In genomic region chr17:27544350-27545131, GRCh38 we compare ENCODE assay signal across 8 cellular contexts.
A peak's percentile ranks its signal among the peaks of the same experiment; 100 is the strongest.
DNase-seq lines count a peak whose midpoint lies in the region; ATAC-seq and TF ChIP-seq lines count a peak whose summit lies in the region.

No MANE protein-coding gene starts in this region.

- 67 to 69% methylated on average over 10 of the region's 10 CpGs for whole genome bisulfite sequencing in lower leg skin, 2 donors

- intact Hi-C loops in lower leg skin (cut with DNase I; ENCODE audit: low total_unique reads) = no loop called here

- in situ Hi-C loops in KBM-7 (cut with MboI; ENCODE audit: low pct_unique_long_range_greater_than_20kb, low sequenced_read_pairs) = no loop called here

- DNase-seq in GM12864 (ENCODE audit: low read depth) = peak; percentile 92
- DNase-seq in KBM-7 = peak; percentile 96
- DNase-seq in activated CD8-positive, alpha-beta memory T cell treated with anti-CD3 and anti-CD28 coated beads, Interleukin-2, amount 50 U/mL, for 24 hours (ENCODE audit: extremely low read depth) = peak; percentile 56
- peak; percentile 78 to 80 for DNase-seq in stimulated activated CD4-positive, alpha-beta T cell treated with anti-CD3 and anti-CD28 coated beads, Interleukin-15, amount 100 ng/mL, for 48 hours (ENCODE audit: low read depth in 2 of 2)
- DNase-seq in NCI-H2196 (lab: John Stamatoyannopoulos, UW; ENCODE audit: unreplicated experiment) = no peak
- DNase-seq in hepatic stellate cell (ENCODE audit: low spot score) = no peak
- no peak for DNase-seq in lower leg skin (ENCODE audit: low spot score in 2 of 2)

- TF ChIP-seq CTCF in GM12864 (IDR thresholded peaks at IDR 0.05; ENCODE audit: low read depth, low read length, missing control alignments) = peak; percentile 40
- TF ChIP-seq CTCF in lower leg skin (IDR thresholded peaks at IDR 0.05) = no peak

- peak; percentile 92 for ATAC-seq in GM21528 (IDR thresholded peaks at IDR 0.05; ENCODE audit: low FRiP score, unreplicated experiment)

- TF ChIP-seq POLR2A in lower leg skin (IDR thresholded peaks at IDR 0.05) = no peak

- no peak overlapping the region for H3K4me3 ChIP-seq in GM12864 (ENCODE audit: low read depth, low read length)
- H3K4me3 ChIP-seq in lower leg skin (ENCODE audit: low read depth, poor library complexity, severe bottlenecking) = no peak overlapping the region

Comparison
In these comparisons a context has a peak if more than half of its experiments do, and no peak if none do; other contexts are left out.
1. DNase-seq: peak in GM12864 (single experiment), KBM-7 (single experiment), activated CD8-positive, alpha-beta memory T cell treated with anti-CD3 and anti-CD28 coated beads, Interleukin-2, amount 50 U/mL, for 24 hours (single experiment) and stimulated activated CD4-positive, alpha-beta T cell treated with anti-CD3 and anti-CD28 coated beads, Interleukin-15, amount 100 ng/mL, for 48 hours (2 of 2); none in NCI-H2196 (single experiment), hepatic stellate cell (single experiment) and lower leg skin (0 of 2).